ENCODE assay signal across 21 cellular contexts in genomic region chr4:23991444-23991843, GRCh38.
"Had no signal": no experiment of that assay in that cellular context is flagged by ENCODE, and none has a peak within 500 bp of the region (broad histone marks: within the 10 kb centered on the region; RNA-seq: fewer than 3 reads in every experiment).

No MANE protein-coding gene starts in this region.

- H3K27ac ChIP-seq: body of pancreas, esophagus squamous epithelium, prostate gland, skin epidermis, suprapubic skin, transverse colon, uterus had no signal

- H3K4me3 ChIP-seq: body of pancreas, esophagus squamous epithelium, mucosa of descending colon, prostate gland, skin epidermis, suprapubic skin, transverse colon, uterus had no signal

- H3K9me3 ChIP-seq: body of pancreas, esophagus squamous epithelium, mucosa of descending colon, prostate gland, suprapubic skin, transverse colon, uterus had no signal

- ATAC-seq: activated CD4-positive, alpha-beta T cell treated with anti-CD3 and anti-CD28 coated beads for 36 hours; body of pancreas; effector memory CD8-positive, alpha-beta T cell; left cardiac atrium; mucosa of descending colon; right cardiac atrium; stimulated activated naive CD8-positive, alpha-beta T cell treated with anti-CD3 and anti-CD28 coated beads, Interleukin-15, amount 100 ng/mL, for 72 hours had no signal

- H3K27me3 ChIP-seq: body of pancreas, suprapubic skin, transverse colon, uterus had no signal

- H3K36me3 ChIP-seq: esophagus squamous epithelium, prostate gland, suprapubic skin, transverse colon, uterus had no signal

- DNase-seq: activated CD4-positive, alpha-beta T cell treated with anti-CD3 and anti-CD28 coated beads for 36 hours; activated CD4-positive, alpha-beta T cell treated with anti-CD3 and anti-CD28 coated beads, Interleukin-2, amount 50 U/mL, for 48 hours; activated gamma-delta T cell treated with Interleukin-2 at 50 U/mL for 16 hours; activated naive CD8-positive, alpha-beta T cell treated with anti-CD3 and anti-CD28 coated beads, Interleukin-2, amount 10 ng/mL, durations not matched to agents 7 days and 5 days; amygdala; body of pancreas; effector memory CD8-positive, alpha-beta T cell; esophagus squamous epithelium; left cardiac atrium; mesenchymal stem cell; mucosa of descending colon; naive B cell; right cardiac atrium; stimulated activated CD4-positive, alpha-beta T cell treated with anti-CD3 and anti-CD28 coated beads, Interleukin-15, amount 100 ng/mL, for 24 hours; stimulated activated CD4-positive, alpha-beta T cell treated with anti-CD3 and anti-CD28 coated beads, Interleukin-2, amount 100 ng/mL, for 48 hours; stimulated activated naive CD8-positive, alpha-beta T cell treated with anti-CD3 and anti-CD28 coated beads, Interleukin-15, amount 100 ng/mL, for 72 hours; transverse colon; uterus had no signal

- H3K4me1 ChIP-seq: body of pancreas, esophagus squamous epithelium, prostate gland, suprapubic skin, transverse colon, uterus had no signal
